31 cellular contexts compared by ENCODE assay signal in the genomic region with DNA sequence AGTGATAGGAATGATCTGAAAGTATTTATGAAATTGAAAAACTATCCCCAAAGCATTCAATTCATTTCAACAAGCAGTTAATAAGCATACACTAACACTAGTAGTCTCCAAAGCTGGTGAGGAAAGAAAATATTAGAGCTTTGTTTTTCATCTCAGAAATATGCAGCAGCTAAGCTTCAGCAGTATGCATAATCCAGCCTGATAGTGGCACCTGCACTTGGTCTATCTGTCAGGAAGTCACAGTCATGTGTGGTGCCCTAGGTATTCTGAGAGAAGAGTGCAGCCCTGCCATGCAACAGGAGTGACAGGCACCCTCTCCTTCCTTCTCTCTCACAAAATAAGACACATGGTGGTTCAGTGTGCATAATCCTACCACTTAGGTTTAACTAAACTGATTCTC.
"Had no signal": no experiment of that assay in that cellular context is flagged by ENCODE, and none has a peak within 500 bp of the region (broad histone marks: within the 10 kb centered on the region; RNA-seq: fewer than 3 reads in every experiment).

No MANE protein-coding gene starts in this region.

- H3K4me1 ChIP-seq: adrenal gland, body of pancreas, breast epithelium had no signal

- H3K27me3 ChIP-seq: adrenal gland, body of pancreas, brain microvascular endothelial cell, breast epithelium had no signal

- ATAC-seq: activated CD8-positive, alpha-beta T cell treated with anti-CD3 and anti-CD28 coated beads for 36 hours; activated naive CD4-positive, alpha-beta T cell treated with anti-CD3 and anti-CD28 coated beads, Interleukin-2, amount 50 U/mL, for 72 hours; activated T-cell treated with anti-CD3 and anti-CD28 coated beads, Interleukin-2, amount 50 U/mL, for 4 hours; activated T-cell treated with anti-CD3 and anti-CD28 coated beads, Interleukin-2, amount 50 U/mL, for 72 hours; activated T-helper 17 cell treated with anti-CD3 and anti-CD28 coated beads, Interleukin-2, amount 50 U/mL, for 72 hours; body of pancreas had no signal

- DNase-seq: activated B cell treated with CpG ODN at 0.5 μM for 24 hours; activated CD4-positive, alpha-beta memory T cell treated with anti-CD3 and anti-CD28 coated beads for 36 hours; activated CD4-positive, alpha-beta T cell treated with anti-CD3 and anti-CD28 coated beads for 4 hours; activated CD4-positive, alpha-beta T cell treated with anti-CD3 and anti-CD28 coated beads, Interleukin-2, amount 10 ng/mL, durations not matched to agents 24 days and 14 days; activated CD4-positive, alpha-beta T cell treated with anti-CD3 and anti-CD28 coated beads, Interleukin-2, amount 50 U/mL, for 1 hour; activated CD4-positive, alpha-beta T cell treated with anti-CD3 and anti-CD28 coated beads, Interleukin-2, amount 50 U/mL, for 4 hours; activated CD4-positive, CD25-positive, alpha-beta regulatory T cell treated with anti-CD3 and anti-CD28 coated beads, Interleukin-2, amount 50 U/mL, for 72 hours; activated CD8-positive, alpha-beta memory T cell treated with anti-CD3 and anti-CD28 coated beads, Interleukin-2, amount 50 U/mL, for 4 hours; activated CD8-positive, alpha-beta T cell treated with anti-CD3 and anti-CD28 coated beads for 36 hours; activated effector memory CD4-positive, alpha-beta T cell treated with anti-CD3 and anti-CD28 coated beads, Interleukin-2, amount 50 U/mL, for 16 hours; activated gamma-delta T cell treated with Interleukin-2 at 50 U/mL for 16 hours; activated naive CD4-positive, alpha-beta T cell; activated naive CD4-positive, alpha-beta T cell treated with anti-CD3 and anti-CD28 coated beads for 36 hours; activated naive CD4-positive, alpha-beta T cell treated with anti-CD3 and anti-CD28 coated beads, Interleukin-2, amount 50 U/mL, for 16 hours; activated naive CD8-positive, alpha-beta T cell treated with anti-CD3 and anti-CD28 coated beads for 36 hours; activated T-cell treated with anti-CD3 and anti-CD28 coated beads for 4 hours; activated T-cell treated with anti-CD3 and anti-CD28 coated beads, Interleukin-2, amount 50 U/mL, for 1 hour; activated T-cell treated with anti-CD3 and anti-CD28 coated beads, Interleukin-2, amount 50 U/mL, for 4 hours; activated T-cell treated with anti-CD3 and anti-CD28 coated beads, Interleukin-2, amount 50 U/mL, for 72 hours; adrenal gland; amniotic stem cell; aorta; body of pancreas; brain microvascular endothelial cell; central memory CD4-positive, alpha-beta T cell; T-helper 2 cell; T-helper 9 cell had no signal

- H3K36me3 ChIP-seq: adrenal gland, brain microvascular endothelial cell, breast epithelium had no signal

- H3K9me3 ChIP-seq: body of pancreas, breast epithelium had no signal

- H3K27ac ChIP-seq: adrenal gland, body of pancreas, brain microvascular endothelial cell, breast epithelium, VCaP had no signal

- H3K4me3 ChIP-seq: adrenal gland, body of pancreas, breast epithelium had no signal
